In the genomic region with DNA sequence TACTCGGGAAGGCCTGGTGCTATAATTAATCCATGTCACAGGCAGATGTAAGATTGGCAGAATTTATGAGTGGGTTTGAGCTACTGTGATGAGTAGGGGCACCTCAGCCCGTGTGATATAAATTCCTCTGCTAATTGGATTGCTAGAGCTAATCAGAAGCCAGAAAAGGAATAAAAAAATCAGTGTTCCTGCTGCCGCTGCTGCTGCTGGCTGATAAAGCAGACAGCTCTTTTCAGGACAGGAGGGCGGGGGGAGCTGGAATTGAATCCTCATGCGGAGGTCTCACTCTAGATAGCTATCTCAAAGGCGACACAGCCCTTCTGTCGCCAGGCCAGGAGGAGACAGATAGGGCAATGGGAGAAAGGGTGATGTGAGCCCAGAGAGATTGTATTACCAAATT, we compare ENCODE assay signal across 17 cellular contexts.
DNase-seq lines count a peak whose midpoint lies in the region; ATAC-seq and TF ChIP-seq lines count a peak whose summit lies in the region.
"Had no signal": no experiment of that assay in that cellular context is flagged by ENCODE, and none has a peak within 500 bp of the region (broad histone marks: within the 10 kb centered on the region; RNA-seq: fewer than 3 reads in every experiment).

No MANE protein-coding gene starts in this region.

- no peaks in the 10 kb centered on the region for H3F3A ChIP-seq in GM23338 (replicated peaks; ENCODE audit: low read depth)

- H3K27ac Mint-ChIP-seq in GM23338 = no peak overlapping the region
- no peak overlapping the region for H3K27ac Mint-ChIP-seq in chondrocyte (ENCODE audit: unreplicated experiment)
- H3K27ac Mint-ChIP-seq in activated T-helper 17 cell treated with anti-CD3 and anti-CD28 coated beads, Interleukin-2, amount 50 U/mL, for 72 hours = no peak overlapping the region
- H3K27ac Mint-ChIP-seq: CD14-positive monocyte; CD4-positive, alpha-beta memory T cell; HFFc6 had no signal

- H3K4ac ChIP-seq in mesendoderm (ENCODE audit: low read depth, low read length) = no peak overlapping the region

- H3K79me2 ChIP-seq in GM23338 (replicated peaks; ENCODE audit: insufficient read depth) (no peaks in the 10 kb centered on the region), mesendoderm (ENCODE audit: control insufficient read depth, insufficient read depth, low read length) (no peaks in the 10 kb centered on the region)

- whole genome bisulfite sequencing in mesendoderm (ENCODE audit: extremely low coverage, insufficient coverage, low lambda C conversion rate) = no CpG with 5 or more reads among the region's 7 CpGs

- H3K9me2 ChIP-seq in GM23338 (ENCODE audit: insufficient read depth) = no peaks in the 10 kb centered on the region

- H3K27me3 Mint-ChIP-seq in GM23338 (ENCODE audit: insufficient read depth, low read depth, poor library complexity) = no peaks in the 10 kb centered on the region
- H3K27me3 Mint-ChIP-seq in chondrocyte (ENCODE audit: low read depth) = peaks cover 2% of the 10 kb centered on the region
- no peaks in the 10 kb centered on the region for H3K27me3 Mint-ChIP-seq in activated T-helper 17 cell treated with anti-CD3 and anti-CD28 coated beads, Interleukin-2, amount 50 U/mL, for 72 hours
- H3K27me3 Mint-ChIP-seq: CD4-positive, alpha-beta memory T cell had no signal

- no peak overlapping the region for H2BK120ac ChIP-seq in mesendoderm (ENCODE audit: low read depth, low read length)

- no peak overlapping the region for H3K18ac ChIP-seq in mesendoderm (ENCODE audit: low read length)

- no peak overlapping the region for H4K8ac ChIP-seq in mesendoderm (ENCODE audit: low read depth, low read length)

- H3K4me1 ChIP-seq in GM23338 (ENCODE audit: insufficient read depth) = no peaks in the 10 kb centered on the region
- H3K4me1 ChIP-seq in mesendoderm (ENCODE audit: control insufficient read depth, low read depth, low read length) = no peaks in the 10 kb centered on the region
- H3K4me1 ChIP-seq: BLaER1 had no signal

- H3K4me1 Mint-ChIP-seq in GM23338 (peaks cover 8% of the 10 kb centered on the region), chondrocyte (ENCODE audit: low read depth) (peaks cover 16% of the 10 kb centered on the region)
- no peaks in the 10 kb centered on the region for H3K4me1 Mint-ChIP-seq in activated T-helper 17 cell treated with anti-CD3 and anti-CD28 coated beads, Interleukin-2, amount 50 U/mL, for 72 hours
- H3K4me1 Mint-ChIP-seq: CD14-positive monocyte; CD4-positive, alpha-beta memory T cell had no signal

- DNase-seq in GM23338 (ENCODE audit: low spot score) (no peak), NCI-H82 treated with DMSO at 0.1 percent for 48 hours (lab: John Stamatoyannopoulos, UW; ENCODE audit: unreplicated experiment) (peak; percentile 6), mesendoderm (peak; percentile 65), chondrocyte (ENCODE audit: low spot score) (no peak), OCI-M2 (lab: John Stamatoyannopoulos, UW; ENCODE audit: unreplicated experiment) (no peak)
- DNase-seq: AML-193; CD4-positive, alpha-beta memory T cell; DMS79 treated with DMSO at 0.1 percent for 48 hours; GF-D8; GOT3; H7; HFFc6 had no signal

- H3K4me3 ChIP-seq in GM23338 (no peak overlapping the region), mesendoderm (ENCODE audit: low read length) (no peak overlapping the region)
- H3K4me3 ChIP-seq: BLaER1 had no signal

- TF ChIP-seq CTCF in GM23338 (conservative IDR thresholded peaks at IDR 0.05; ENCODE audit: low read depth in 2 of 2) = no peak
- no peak for TF ChIP-seq CTCF in chondrocyte (IDR thresholded peaks at IDR 0.05)

- no peak overlapping the region for H3K9ac ChIP-seq in mesendoderm (ENCODE audit: low read length)
- H3K9ac ChIP-seq: BLaER1 had no signal

- no peak overlapping the region for H2BK15ac ChIP-seq in mesendoderm (replicated peaks; ENCODE audit: low read depth)

- H3K4me3 Mint-ChIP-seq in GM23338 (no peak overlapping the region), chondrocyte (ENCODE audit: unreplicated experiment) (no peak overlapping the region)
- H3K4me3 Mint-ChIP-seq in activated T-helper 17 cell treated with anti-CD3 and anti-CD28 coated beads, Interleukin-2, amount 50 U/mL, for 72 hours = no peak overlapping the region
- H3K4me3 Mint-ChIP-seq: CD14-positive monocyte; CD4-positive, alpha-beta memory T cell; HFFc6 had no signal

- no peak overlapping the region for H4K5ac ChIP-seq in mesendoderm (ENCODE audit: low read length)

- no peak overlapping the region for H2BK5ac ChIP-seq in mesendoderm (ENCODE audit: low read length)

- H3K36me3 Mint-ChIP-seq in GM23338 (ENCODE audit: low read depth) (no peaks in the 10 kb centered on the region), chondrocyte (ENCODE audit: low read depth) (no peaks in the 10 kb centered on the region)
- H3K36me3 Mint-ChIP-seq in activated T-helper 17 cell treated with anti-CD3 and anti-CD28 coated beads, Interleukin-2, amount 50 U/mL, for 72 hours (ENCODE audit: low read depth) = no peaks in the 10 kb centered on the region
- H3K36me3 Mint-ChIP-seq: CD14-positive monocyte; CD4-positive, alpha-beta memory T cell had no signal

- H3K27me3 ChIP-seq in GM23338 (ENCODE audit: insufficient read depth) (no peaks in the 10 kb centered on the region), mesendoderm (ENCODE audit: insufficient read depth, low read length, poor library complexity) (no peaks in the 10 kb centered on the region)
- H3K27me3 ChIP-seq: BLaER1 had no signal

- H3K4me2 ChIP-seq in GM23338 (no peak overlapping the region), mesendoderm (ENCODE audit: low read length) (no peak overlapping the region)
- H3K4me2 ChIP-seq: BLaER1 had no signal

- no peak for ATAC-seq in GM23338
- no peak for ATAC-seq in activated T-helper 17 cell treated with anti-CD3 and anti-CD28 coated beads, Interleukin-2, amount 50 U/mL, for 72 hours (replicated peaks)
- ATAC-seq: HCT116 had no signal

- no peak overlapping the region for H2AK5ac ChIP-seq in mesendoderm (ENCODE audit: low read length)

- H3K56ac ChIP-seq in mesendoderm (ENCODE audit: low read length) = no peak overlapping the region

- H3K9me3 Mint-ChIP-seq in GM23338 = no peaks in the 10 kb centered on the region
- no peaks in the 10 kb centered on the region for H3K9me3 Mint-ChIP-seq in chondrocyte (ENCODE audit: low read depth)
- H3K9me3 Mint-ChIP-seq in activated T-helper 17 cell treated with anti-CD3 and anti-CD28 coated beads, Interleukin-2, amount 50 U/mL, for 72 hours = peaks cover 3% of the 10 kb centered on the region
- H3K9me3 Mint-ChIP-seq: HFFc6 had no signal

- peak overlapping the region; percentile 7; the same call in 1 of the 2 replicates for H2AFZ ChIP-seq in GM23338

- H3K36me3 ChIP-seq in GM23338 (ENCODE audit: insufficient read depth) = no peaks in the 10 kb centered on the region
- no peaks in the 10 kb centered on the region for H3K36me3 ChIP-seq in mesendoderm (ENCODE audit: control insufficient read depth, insufficient read depth, low read length)
- H3K36me3 ChIP-seq: BLaER1 had no signal

- no peak overlapping the region for H3K27ac ChIP-seq in GM23338 (ENCODE audit: low read depth)
- peak overlapping the region; percentile 51 for H3K27ac ChIP-seq in mesendoderm (ENCODE audit: low read depth, low read length)
- H3K27ac ChIP-seq: BLaER1, HL-60 had no signal

- H3K79me1 ChIP-seq in mesendoderm (ENCODE audit: low read length) = no peaks in the 10 kb centered on the region

- H3K23ac ChIP-seq in mesendoderm (ENCODE audit: low read length) = no peak overlapping the region

- no peaks in the 10 kb centered on the region for H4K20me1 ChIP-seq in GM23338 (replicated peaks; ENCODE audit: insufficient read depth)
- H4K20me1 ChIP-seq: BLaER1 had no signal

TF ChIP-seq in GM23338, 12 proteins besides CTCF, POLR2A, EP300 and RAD21 (continues in another document):
- TF ChIP-seq STAT1 (IDR thresholded peaks at IDR 0.05; ENCODE audit: unreplicated experiment) = no peak
- TF ChIP-seq CREB1 (CRISPR knock-in tag; IDR thresholded peaks at IDR 0.05; ENCODE audit: low read depth) = no peak
- TF ChIP-seq ZNF114 (CRISPR knock-in tag; IDR thresholded peaks at IDR 0.05) = no peak
- no peak for TF ChIP-seq EZH2phosphoT487 (IDR thresholded peaks at IDR 0.05; ENCODE audit: unreplicated experiment)

Comparison
In these comparisons a context has a peak if more than half of its experiments do, and no peak if none do; other contexts are left out.
1. DNase-seq: peak in NCI-H82 treated with DMSO at 0.1 percent for 48 hours (single experiment) and mesendoderm (single experiment); none in GM23338 (single experiment), chondrocyte (single experiment) and OCI-M2 (single experiment).